Comparison of ENCODE assay signal across 8 cellular contexts in genomic region chr1:171794085-171794484, GRCh38. TPM values are rescaled to one million over a fixed set of nuclear protein-coding genes. Genes with fewer than 3 reads are reported as not detected.
DNase-seq lines count a peak whose midpoint lies in the region; ATAC-seq, FAIRE-seq and TF ChIP-seq lines count a peak whose summit lies in the region.

No MANE protein-coding gene starts in this region.

- H3K27ac ChIP-seq in AG04450 (ENCODE audit: low read depth, low read length) (peak overlapping the region; percentile 48), keratinocyte (ENCODE audit: control insufficient read depth, insufficient read depth, low read length) (peak overlapping the region; percentile 68), adrenal gland (no peak overlapping the region)

- H3K4me2 ChIP-seq in keratinocyte (ENCODE audit: control insufficient read depth, extremely low read depth, insufficient read depth, low read depth, low read length): peak overlapping the region; percentile 49

- 89 to 96% (median 95%) methylated on average over 4 of the region's 4 CpGs for WGBS in adrenal gland, 4 donors

- ATAC-seq in HG02763 (IDR thresholded peaks at IDR 0.05; ENCODE audit: unreplicated experiment): no peak

- CTCF ChIA-PET in AG04450 (lab: Charles Lee): interaction anchor here (0.6 to 1.7 kb wide), 4 partner anchors 8 to 191 kb away, joined by 3 to 11 read pairs (median 4); no protein-coding TSS in a partner anchor

- no peaks in the 10 kb centered on the region for H3K9me3 ChIP-seq in AG04450 (ENCODE audit: control insufficient read depth, insufficient read depth, low read length)
- H3K9me3 ChIP-seq in keratinocyte (ENCODE audit: control insufficient read depth, low read depth, low read length): no peaks in the 10 kb centered on the region
- H3K9me3 ChIP-seq in adrenal gland (replicated peaks in 1 of 3): no peaks in the 10 kb centered on the region

- no peak overlapping the region for H2AFZ ChIP-seq in keratinocyte (ENCODE audit: control insufficient read depth, low read length)

- dilution Hi-C loops in keratinocyte (cut with MboI; ENCODE audit: extremely low pct_ligation_motif_present, low sequenced_read_pairs): no loop called here

- FAIRE-seq in keratinocyte (lab: Jason Lieb, UNC): peak; percentile 89

- H3K36me3 ChIP-seq in keratinocyte (ENCODE audit: control insufficient read depth in 2 of 2, extremely low read depth in 1 of 2, insufficient read depth in 2 of 2, low read length in 2 of 2) (peaks cover 23 to 44% of the 10 kb centered on the region in 2 experiments), adrenal gland (replicated peaks in 1 of 2) (peaks cover 0 to 59% of the 10 kb centered on the region in 2 donors)

- no peaks in the 10 kb centered on the region for H3K9me1 ChIP-seq in keratinocyte (ENCODE audit: control insufficient read depth, extremely low read depth, insufficient read depth, low read length)

- H3K4me3 ChIP-seq in AG04450 (ENCODE audit: low read depth, low read length) (no peak overlapping the region), keratinocyte (ENCODE audit: control insufficient read depth in 2 of 3, extremely low read depth in 1 of 3, insufficient read depth in 2 of 3, low read depth in 1 of 3, low read length in 3 of 3) (no peak overlapping the region), adrenal gland (no peak overlapping the region)

- DNase-seq in AG04450 (ENCODE audit: low read depth, low spot score) (no peak), Kasumi-1 (lab: John Stamatoyannopoulos, UW) (peak; percentile 31 to 33), activated T-cell treated with anti-CD3 and anti-CD28 coated beads for 48 hours (ENCODE audit: low read depth) (peak; percentile 30), keratinocyte (ENCODE audit: low read depth, low spot score) (peak; percentile 57), NCI-H1436 treated with DMSO at 0.1 percent for 48 hours (lab: John Stamatoyannopoulos, UW) (no peak), adrenal gland (no peak)
- DNase-seq in central memory CD4-positive, alpha-beta T cell: no peak

- POLR2A ChIA-PET in AG04450 (lab: Yijun Ruan, JAX): no interaction called here

- peaks cover 9% of the 10 kb centered on the region for H3K79me2 ChIP-seq in keratinocyte (ENCODE audit: control insufficient read depth, insufficient read depth, low read length)

- no peak overlapping the region for H3K9ac ChIP-seq in keratinocyte (ENCODE audit: control insufficient read depth, extremely low read depth, insufficient read depth, low read length)

- TF ChIP-seq POLR2A in adrenal gland (IDR thresholded peaks at IDR 0.05): no peak

- TF ChIP-seq CTCF in AG04450 (IDR thresholded peaks at IDR 0.05; ENCODE audit: low read depth, low read length): no peak
- TF ChIP-seq CTCF in keratinocyte (optimal IDR thresholded peaks at IDR 0.05 in 1 of 3, IDR thresholded peaks at IDR 0.05 in 1 of 3, conservative IDR thresholded peaks at IDR 0.05 in 1 of 3; ENCODE audit: extremely low read depth in 1 of 3, insufficient read depth in 2 of 3, low read length in 3 of 3): no peak
- TF ChIP-seq CTCF in adrenal gland (IDR thresholded peaks at IDR 0.05): no peak

- H3K4me1 ChIP-seq in keratinocyte (ENCODE audit: control insufficient read depth, extremely low read depth, insufficient read depth, low read length) (peaks cover 18% of the 10 kb centered on the region), adrenal gland (replicated peaks in 1 of 2) (peaks cover 13 to 17% of the 10 kb centered on the region in 2 donors)

- no peaks in the 10 kb centered on the region for H4K20me1 ChIP-seq in keratinocyte (ENCODE audit: control insufficient read depth, extremely low read depth, insufficient read depth, low read length)

- intact Hi-C loops in adrenal gland (cut with DNase I): no loop called here

- H3K27me3 ChIP-seq in AG04450 (ENCODE audit: control insufficient read depth, insufficient read depth, low read length) (no peaks in the 10 kb centered on the region), keratinocyte (ENCODE audit: control insufficient read depth, extremely low read depth, insufficient read depth, low read length) (no peaks in the 10 kb centered on the region), adrenal gland (no peaks in the 10 kb centered on the region)

RNA-seq across cellular contexts. Expression of gene METTL13, which starts 12.6 kb away (rescaled TPM):
- polyA plus RNA-seq in AG04450 (2011; rRNA removed): 32.0 and 32.9 TPM in 2 replicates
- polyA minus RNA-seq in AG04450 (2011; rRNA and poly(A)+ RNA removed): 31.4 and 31.8 TPM in 2 replicates
- 44.6 to 54.0 TPM (median 46.0 TPM) in 3 replicates for polyA plus RNA-seq in keratinocyte
- polyA plus RNA-seq in keratinocyte (2011; ENCODE audit: low read depth): 15.9 TPM
- polyA plus RNA-seq in keratinocyte (2011; cell fraction: cytosol; rRNA removed): 40.5 and 48.9 TPM in 2 replicates
- polyA plus RNA-seq in keratinocyte (2011; cell fraction: nucleus; rRNA removed): 75.0 and 77.2 TPM in 2 replicates
- polyA plus RNA-seq in keratinocyte (2012; ENCODE audit: low replicate concordance): 27.3 and 40.6 TPM in 2 replicates
- 43.6 to 62.2 TPM (median 51.1 TPM) in 3 replicates for polyA minus RNA-seq in keratinocyte
- 31.8 TPM for polyA minus RNA-seq in keratinocyte (2011; cell fraction: cytosol; rRNA and poly(A)+ RNA removed)
- 30.0 and 38.9 TPM in 2 replicates for polyA minus RNA-seq in keratinocyte (2011; cell fraction: nucleus; rRNA and poly(A)+ RNA removed)
- 10 to 100 TPM; 22.7 to 38.3 (median 32.7) TPM for total RNA-seq in adrenal gland
- polyA plus RNA-seq in adrenal gland: 10 to 100 TPM in 2 of 3 donors, 1 to 10 TPM in 1; 9.6 to 37.1 (median 12.3) TPM

RNA-seq across cellular contexts. Expression of gene DNM3, which starts 47.2 kb away (rescaled TPM):
- polyA plus RNA-seq in AG04450 (2011; rRNA removed) (0.37 and 0.46 TPM in 2 replicates), keratinocyte (1.6 to 2.0 TPM (median 1.9 TPM) in 3 replicates), adrenal gland (10 to 100 TPM in 1 of 3 donors, 1 to 10 TPM in 2; 7.2 to 12.6 (median 9.8) TPM)
- polyA minus RNA-seq in AG04450 (2011; rRNA and poly(A)+ RNA removed): 0.70 and 0.74 TPM in 2 replicates
- polyA plus RNA-seq in keratinocyte (2011; ENCODE audit: low read depth): 0.42 TPM
- 1.8 TPM in 2 replicates for polyA plus RNA-seq in keratinocyte (2011; cell fraction: cytosol; rRNA removed)
- 3.1 and 4.1 TPM in 2 replicates for polyA plus RNA-seq in keratinocyte (2011; cell fraction: nucleus; rRNA removed)
- 1.2 and 1.8 TPM in 2 replicates for polyA plus RNA-seq in keratinocyte (2012; ENCODE audit: low replicate concordance)
- polyA minus RNA-seq in keratinocyte: 2.1 to 4.1 TPM (median 2.5 TPM) in 3 replicates
- polyA minus RNA-seq in keratinocyte (2011; cell fraction: cytosol; rRNA and poly(A)+ RNA removed): 2.5 TPM
- 3.7 and 8.0 TPM in 2 replicates for polyA minus RNA-seq in keratinocyte (2011; cell fraction: nucleus; rRNA and poly(A)+ RNA removed)
- 10 to 100 TPM; 14.2 to 47.2 (median 23.9) TPM for total RNA-seq in adrenal gland

RNA-seq across cellular contexts. Expression of gene VAMP4, which starts 52.2 kb away (rescaled TPM):
- 13.0 and 20.8 TPM in 2 replicates for polyA plus RNA-seq in AG04450 (2011; rRNA removed)
- polyA minus RNA-seq in AG04450 (2011; rRNA and poly(A)+ RNA removed): 2.8 and 7.3 TPM in 2 replicates
- polyA plus RNA-seq in keratinocyte: 6.5 to 12.7 TPM (median 8.2 TPM) in 3 replicates
- 14.7 TPM for polyA plus RNA-seq in keratinocyte (2011; ENCODE audit: low read depth)
- polyA plus RNA-seq in keratinocyte (2011; cell fraction: cytosol; rRNA removed): 5.7 and 10.9 TPM in 2 replicates
- polyA plus RNA-seq in keratinocyte (2011; cell fraction: nucleus; rRNA removed): 6.7 and 10.9 TPM in 2 replicates
- 9.0 and 15.3 TPM in 2 replicates for polyA plus RNA-seq in keratinocyte (2012; ENCODE audit: low replicate concordance)
- 0.46 to 5.1 TPM (median 2.3 TPM) in 3 replicates for polyA minus RNA-seq in keratinocyte
- 4.8 TPM for polyA minus RNA-seq in keratinocyte (2011; cell fraction: cytosol; rRNA and poly(A)+ RNA removed)
- polyA minus RNA-seq in keratinocyte (2011; cell fraction: nucleus; rRNA and poly(A)+ RNA removed): 2.4 and 3.8 TPM in 2 replicates
- total RNA-seq in adrenal gland: 10 to 100 TPM in 6 of 8 donors, 1 to 10 TPM in 2; 7.1 to 23.5 (median 16.4) TPM
- 10 to 100 TPM in 1 of 3 donors, 1 to 10 TPM in 2; 6.1 to 23.7 (median 7.7) TPM for polyA plus RNA-seq in adrenal gland

Comparison
In these comparisons a context has a peak if more than half of its experiments do, and no peak if none do; other contexts are left out.
1. DNase-seq: peak in Kasumi-1 (2 of 2), activated T-cell treated with anti-CD3 and anti-CD28 coated beads for 48 hours (single experiment) and keratinocyte (single experiment); none in AG04450 (single experiment), NCI-H1436 treated with DMSO at 0.1 percent for 48 hours (single experiment), adrenal gland (0 of 7) and central memory CD4-positive, alpha-beta T cell (single experiment).
2. H3K27ac ChIP-seq: peak in AG04450 (single experiment) and keratinocyte (single experiment); none in adrenal gland (0 of 5).